8 cellular contexts compared by ENCODE assay signal in genomic region chr1:205812878-205813754, GRCh38. TPM values are rescaled to one million over a fixed set of nuclear protein-coding genes. Genes with fewer than 3 reads are reported as not detected.
DNase-seq lines count a peak whose midpoint lies in the region; ATAC-seq, FAIRE-seq and TF ChIP-seq lines count a peak whose summit lies in the region.

Gene SLC41A1 (minus strand): TSS chr1:205813198. CDS start chr1:205810441, 2,757 bp downstream.

- FAIRE-seq in G401.6 (lab: Jason Lieb, UNC) (peak; percentile 87), frontal cortex (lab: Jason Lieb, UNC) (no peak)

- peak within 1 kb of the TSS; percentile 85 for H3K4me3 Mint-ChIP-seq in activated naive CD4-positive, alpha-beta T cell treated with anti-CD3 and anti-CD28 coated beads, Interleukin-2, amount 10 ng/mL, durations not matched to agents 7 days and 5 days

- peak within 1 kb of the TSS; percentile 59 to 68 for H3K4me3 ChIP-seq in neutrophil (ENCODE audit: low read depth in 1 of 2, low read length in 1 of 2)

- H3K27ac Mint-ChIP-seq in activated naive CD4-positive, alpha-beta T cell treated with anti-CD3 and anti-CD28 coated beads, Interleukin-2, amount 10 ng/mL, durations not matched to agents 7 days and 5 days = peak within 1 kb of the TSS; percentile 75

- H3K27ac ChIP-seq in neutrophil = no peak within 1 kb of the TSS

- H3K4me1 ChIP-seq in neutrophil (ENCODE audit: control insufficient read depth in 1 of 2, insufficient read depth in 1 of 2, low read depth in 1 of 2, low read length in 1 of 2) = peaks cover 7 to 16% of the 10 kb centered on the region in 2 experiments

- TF ChIP-seq CTCF in neutrophil (IDR thresholded peaks at IDR 0.05) = no peak
- TF ChIP-seq CTCF in subcutaneous adipose tissue (IDR thresholded peaks at IDR 0.05; ENCODE audit: low read depth) = no peak

- peaks cover 91% of the 10 kb centered on the region for H3K27me3 ChIP-seq in neutrophil

- DNase-seq in NCI-H1105 (lab: John Stamatoyannopoulos, UW) = peak; percentile 88
- peak; percentile 94 for DNase-seq in activated naive CD4-positive, alpha-beta T cell treated with anti-CD3 and anti-CD28 coated beads, Interleukin-2, amount 10 ng/mL, durations not matched to agents 7 days and 5 days
- peak; percentile 99 to 100 for DNase-seq in frontal cortex (ENCODE audit: low spot score in 2 of 2)

- H3K4me1 Mint-ChIP-seq in activated naive CD4-positive, alpha-beta T cell treated with anti-CD3 and anti-CD28 coated beads, Interleukin-2, amount 10 ng/mL, durations not matched to agents 7 days and 5 days = peaks cover 36% of the 10 kb centered on the region

- H3K9me3 Mint-ChIP-seq in activated naive CD4-positive, alpha-beta T cell treated with anti-CD3 and anti-CD28 coated beads, Interleukin-2, amount 10 ng/mL, durations not matched to agents 7 days and 5 days = no peaks in the 10 kb centered on the region

- H3K27me3 Mint-ChIP-seq in activated naive CD4-positive, alpha-beta T cell treated with anti-CD3 and anti-CD28 coated beads, Interleukin-2, amount 10 ng/mL, durations not matched to agents 7 days and 5 days = peaks cover 19% of the 10 kb centered on the region

- H3K36me3 Mint-ChIP-seq in activated naive CD4-positive, alpha-beta T cell treated with anti-CD3 and anti-CD28 coated beads, Interleukin-2, amount 10 ng/mL, durations not matched to agents 7 days and 5 days = peaks cover 10% of the 10 kb centered on the region

- no peaks in the 10 kb centered on the region for H3K36me3 ChIP-seq in neutrophil

- ATAC-seq in HG02588 (IDR thresholded peaks at IDR 0.05; ENCODE audit: unreplicated experiment) (peak; percentile 89), SK-N-SH treated with all-trans-retinoic acid at 6 μM for 48 hours (peak; percentile 93)

- no peaks in the 10 kb centered on the region for H3K9me3 ChIP-seq in neutrophil

- CTCF ChIA-PET in activated naive CD4-positive, alpha-beta T cell treated with anti-CD3 and anti-CD28 coated beads, Interleukin-2, amount 10 ng/mL, durations not matched to agents 7 days and 5 days (lab: Charles Lee) = no interaction called here

TF ChIP-seq in SK-N-SH treated with all-trans-retinoic acid at 6 μM for 48 hours, 23 proteins besides CTCF, POLR2A, EP300 and RAD21:
- no peak for TF ChIP-seq CREB5 (CRISPR knock-in tag; IDR thresholded peaks at IDR 0.05; ENCODE audit: low read depth)
- TF ChIP-seq TCF4 (CRISPR knock-in tag; IDR thresholded peaks at IDR 0.05; ENCODE audit: borderline replicate concordance) = no peak
- TF ChIP-seq CSDC2 (CRISPR knock-in tag; IDR thresholded peaks at IDR 0.05) = no peak
- no peak for TF ChIP-seq ESRRG (CRISPR knock-in tag; IDR thresholded peaks at IDR 0.05)
- peak; percentile 96 for TF ChIP-seq PATZ1 (CRISPR knock-in tag; IDR thresholded peaks at IDR 0.05; ENCODE audit: borderline replicate concordance)

RNA-seq across cellular contexts. Expression of gene SLC41A1, which starts in this region (rescaled TPM):
- 5.3 TPM for total RNA-seq in frontal cortex
- 10 to 100 TPM; 10.3 to 23.2 (median 15.6) TPM for total RNA-seq in subcutaneous adipose tissue
